ENCODE assay signal across 8 cellular contexts in the genomic region with DNA sequence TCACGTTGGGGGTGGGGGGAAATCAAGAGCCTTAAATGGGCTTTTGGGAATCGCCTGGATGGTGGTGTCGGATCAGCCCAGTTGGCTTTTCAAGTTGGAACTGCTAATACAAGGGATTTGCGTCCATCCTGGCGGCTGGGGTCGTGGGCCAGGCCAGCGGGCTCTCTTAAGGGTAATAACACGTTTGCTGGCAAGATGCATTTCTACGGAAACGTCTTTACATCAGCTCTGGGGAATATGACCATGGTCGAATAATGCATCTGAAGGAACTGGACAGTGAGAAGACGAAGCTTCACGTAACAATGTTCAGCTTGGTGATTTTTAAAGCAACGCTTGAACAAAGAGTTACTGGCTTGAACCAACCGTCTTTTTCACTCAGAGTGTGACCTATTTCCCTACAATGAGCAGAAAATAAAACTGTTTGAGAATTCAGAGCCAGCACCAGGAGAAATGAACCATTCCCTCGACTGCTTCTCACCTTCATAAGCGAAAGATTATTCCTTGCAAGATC. TPM values are rescaled to one million over a fixed set of nuclear protein-coding genes. Genes with fewer than 3 reads are reported as not detected.
DNase-seq lines count a peak whose midpoint lies in the region; ATAC-seq and TF ChIP-seq lines count a peak whose summit lies in the region.

No MANE protein-coding gene starts in this region.

- peak; percentile 67 for DNase-seq in NCI-H2107 treated with DMSO at 0.1 percent for 48 hours (lab: John Stamatoyannopoulos, UW; ENCODE audit: unreplicated experiment)
- no peak for DNase-seq in NCI-H2107 (lab: John Stamatoyannopoulos, UW)
- peak; percentile 85 for DNase-seq in NCI-H748 treated with DMSO at 0.1 percent for 48 hours (lab: John Stamatoyannopoulos, UW)
- peak; percentile 62 for DNase-seq in dermis blood vessel endothelial cell
- DNase-seq in medulla oblongata (ENCODE audit: extremely low spot score): peak; percentile 80
- DNase-seq in upper lobe of right lung: no peak

- peak overlapping the region; percentile 78 for H3K4me3 ChIP-seq in upper lobe of right lung

- peaks cover 4% of the 10 kb centered on the region for H3K27me3 ChIP-seq in upper lobe of right lung

- no peak for TF ChIP-seq CTCF in upper lobe of right lung (IDR thresholded peaks at IDR 0.05)

- intact Hi-C loops in upper lobe of right lung (cut with DNase I): no loop called here

- no peaks in the 10 kb centered on the region for H3K9me3 ChIP-seq in upper lobe of right lung

- ATAC-seq in upper lobe of right lung (no peak), GM18909 (IDR thresholded peaks at IDR 0.05; ENCODE audit: poor library complexity, unreplicated experiment) (no peak), HG03139 (IDR thresholded peaks at IDR 0.05; ENCODE audit: unreplicated experiment) (no peak)

- H3K36me3 ChIP-seq in upper lobe of right lung: no peaks in the 10 kb centered on the region

- H3K27ac ChIP-seq in upper lobe of right lung: peak overlapping the region; percentile 82

- H3K4me1 ChIP-seq in upper lobe of right lung: no peaks in the 10 kb centered on the region

RNA-seq across cellular contexts. Expression of a gene that starts 1.6 kb away (rescaled TPM):
- total RNA-seq in dermis blood vessel endothelial cell (311 and 333 TPM in 2 replicates), upper lobe of right lung (73.4 TPM)

Comparison
In these comparisons a context has a peak if more than half of its experiments do, and no peak if none do; other contexts are left out.
1. DNase-seq: peak in NCI-H2107 treated with DMSO at 0.1 percent for 48 hours (single experiment), NCI-H748 treated with DMSO at 0.1 percent for 48 hours (single experiment), dermis blood vessel endothelial cell (single experiment) and medulla oblongata (single experiment); none in NCI-H2107 (single experiment) and upper lobe of right lung (single experiment).